23 cellular contexts compared by ENCODE assay signal in the genomic region with DNA sequence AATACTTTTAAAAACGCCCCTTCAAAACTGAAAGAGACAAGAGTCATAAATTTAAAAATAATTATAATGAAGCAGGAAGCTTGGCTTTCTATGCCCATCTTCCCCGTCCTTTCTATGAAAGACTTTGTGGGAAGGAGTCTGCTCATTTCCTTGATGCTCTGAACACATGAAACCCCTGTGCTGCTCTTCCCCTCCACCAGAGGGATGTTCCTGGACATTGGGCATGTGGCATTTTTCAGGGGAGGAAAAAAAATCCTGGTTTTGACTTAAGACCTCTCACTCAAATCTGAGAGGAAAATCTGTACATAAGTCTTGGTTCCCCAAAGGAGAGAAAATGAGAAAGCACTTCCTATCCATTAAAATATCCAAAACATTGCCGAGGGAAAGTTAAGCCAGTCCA.
DNase-seq lines count a peak whose midpoint lies in the region; ATAC-seq and TF ChIP-seq lines count a peak whose summit lies in the region.
"Had no signal": no experiment of that assay in that cellular context is flagged by ENCODE, and none has a peak within 500 bp of the region (broad histone marks: within the 10 kb centered on the region; RNA-seq: fewer than 3 reads in every experiment).

No MANE protein-coding gene starts in this region.

- H3K4me1 Mint-ChIP-seq in progenitor cell of endocrine pancreas (ENCODE audit: low read depth): no peaks in the 10 kb centered on the region

- DNase-seq in DND-41 (no peak), left kidney (ENCODE audit: low read depth, low spot score) (peak; percentile 12), progenitor cell of endocrine pancreas (ENCODE audit: low spot score, unreplicated experiment) (no peak), hypothalamus (lab: John Stamatoyannopoulos, UW) (no peak), hepatic stellate cell (ENCODE audit: low spot score) (no peak)
- DNase-seq: CD4-positive, alpha-beta T cell; DMS53; Karpas-422; MV-4-11; NCI-H1105; NCI-H1436 treated with DMSO at 0.1 percent for 48 hours; NCI-H1930; NCI-H446 treated with DMSO at 0.1 percent for 48 hours; NCI-H526 treated with DMSO at 0.1 percent for 48 hours; PC-9; SJCRH30 had no signal

- no peak overlapping the region for H3K4me3 ChIP-seq in DND-41 (ENCODE audit: low read depth in 1 of 2, low read length in 2 of 2)
- H3K4me3 ChIP-seq: BLaER1, GM12878, PC-9, SJCRH30 had no signal

- no peaks in the 10 kb centered on the region for H3K36me3 ChIP-seq in DND-41 (ENCODE audit: insufficient read depth, low read length)
- H3K36me3 ChIP-seq: BLaER1, SJCRH30 had no signal

- no peak overlapping the region for H3K4me3 Mint-ChIP-seq in progenitor cell of endocrine pancreas (ENCODE audit: low read depth)
- H3K4me3 Mint-ChIP-seq: CD4-positive, alpha-beta T cell had no signal

- H3K27ac ChIP-seq in DND-41 (ENCODE audit: low read length): no peak overlapping the region
- no peak overlapping the region for H3K27ac ChIP-seq in VCaP
- H3K27ac ChIP-seq: BLaER1, PC-9, SJCRH30 had no signal

- H3K27me3 Mint-ChIP-seq in progenitor cell of endocrine pancreas: peaks cover 18% of the 10 kb centered on the region
- H3K27me3 Mint-ChIP-seq: CD4-positive, alpha-beta T cell had no signal

- H2AFZ ChIP-seq in DND-41 (ENCODE audit: low read depth, low read length): no peak overlapping the region
- H2AFZ ChIP-seq: PC-9 had no signal

- no peaks in the 10 kb centered on the region for H3K36me3 Mint-ChIP-seq in progenitor cell of endocrine pancreas (ENCODE audit: insufficient read depth)

- H3K9me3 ChIP-seq in DND-41 (ENCODE audit: insufficient read depth, low read length, severe bottlenecking): no peaks in the 10 kb centered on the region
- H3K9me3 ChIP-seq: SJCRH30 had no signal

- H3K9ac ChIP-seq in DND-41 (ENCODE audit: low read depth, low read length): no peak overlapping the region
- H3K9ac ChIP-seq: BLaER1 had no signal

- H4K20me1 ChIP-seq in DND-41 (ENCODE audit: insufficient read depth, low read length): no peaks in the 10 kb centered on the region
- H4K20me1 ChIP-seq: BLaER1 had no signal

- TF ChIP-seq CTCF in DND-41 (IDR thresholded peaks at IDR 0.05; ENCODE audit: borderline replicate concordance, extremely low read depth, low read length, poor library complexity, severe bottlenecking): peak; percentile 16
- TF ChIP-seq CTCF in VCaP (conservative IDR thresholded peaks at IDR 0.05): peak; percentile 34; the same call in 1 of the 2 replicates
- TF ChIP-seq CTCF in progenitor cell of endocrine pancreas (IDR thresholded peaks at IDR 0.05; ENCODE audit: unreplicated experiment): peak; percentile 28

- H3K4me2 ChIP-seq in DND-41 (ENCODE audit: insufficient read depth, low read length): no peak overlapping the region
- H3K4me2 ChIP-seq: BLaER1, PC-9 had no signal

- H3K4me1 ChIP-seq in DND-41 (ENCODE audit: insufficient read depth, low read length): no peaks in the 10 kb centered on the region
- H3K4me1 ChIP-seq: BLaER1, SJCRH30 had no signal

- no peaks in the 10 kb centered on the region for H3K27me3 ChIP-seq in DND-41 (ENCODE audit: insufficient read depth, low read length, poor library complexity)
- H3K27me3 ChIP-seq: BLaER1, SJCRH30 had no signal

- no peak overlapping the region for H3K27ac Mint-ChIP-seq in progenitor cell of endocrine pancreas
- H3K27ac Mint-ChIP-seq: CD4-positive, alpha-beta T cell had no signal

- H3K79me2 ChIP-seq in DND-41 (ENCODE audit: insufficient read depth, low read length): no peaks in the 10 kb centered on the region

- peaks cover 2% of the 10 kb centered on the region for H3K9me3 Mint-ChIP-seq in progenitor cell of endocrine pancreas (ENCODE audit: low read depth)

- ATAC-seq in DND-41 (ENCODE audit: insufficient read depth, low read depth) (no peak), HG02642 (IDR thresholded peaks at IDR 0.05; ENCODE audit: poor library complexity, unreplicated experiment) (no peak), HG03521 (IDR thresholded peaks at IDR 0.05; ENCODE audit: unreplicated experiment) (no peak)
- ATAC-seq: HepG2, Right ventricle myocardium inferior had no signal
